Comparison of ENCODE assay signal across 8 cellular contexts in the genomic region with DNA sequence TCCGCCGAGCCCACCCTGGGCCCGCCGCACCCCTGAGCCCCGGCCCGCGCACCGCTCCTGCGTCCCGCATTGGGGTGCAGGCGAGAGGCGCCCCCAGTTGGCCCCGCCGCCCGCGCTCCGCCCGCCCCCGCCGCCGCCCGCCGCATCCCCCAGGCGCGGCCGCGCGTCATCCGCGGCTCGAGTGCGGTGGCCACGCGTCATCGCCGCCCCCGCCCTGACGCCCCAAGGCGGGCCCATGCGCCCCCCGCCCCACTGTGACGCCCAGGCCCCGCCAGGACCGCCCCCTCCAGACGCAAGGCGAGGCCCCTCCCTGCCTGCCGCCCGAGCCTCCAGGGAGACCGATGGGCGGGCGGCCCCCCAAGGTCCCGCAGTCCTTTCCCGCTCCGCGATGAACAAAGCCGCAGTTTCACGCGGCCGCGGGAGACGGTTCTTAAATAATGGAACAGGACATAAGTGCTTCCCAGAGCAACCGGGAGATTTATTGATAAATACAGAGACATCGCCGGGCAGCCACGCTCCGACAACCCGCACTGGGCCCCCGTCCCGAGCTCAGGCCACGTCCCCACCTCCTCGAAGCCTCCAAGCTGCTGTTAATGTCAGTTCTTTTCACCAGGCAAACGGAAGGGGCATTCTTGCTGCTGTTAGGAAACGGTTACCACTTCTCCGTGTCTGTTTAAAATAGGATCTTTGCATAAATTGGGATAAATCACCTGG. TPM values are rescaled to one million over a fixed set of nuclear protein-coding genes. Genes with fewer than 3 reads are reported as not detected.
DNase-seq lines count a peak whose midpoint lies in the region; ATAC-seq and TF ChIP-seq lines count a peak whose summit lies in the region.

A gene with protein sequence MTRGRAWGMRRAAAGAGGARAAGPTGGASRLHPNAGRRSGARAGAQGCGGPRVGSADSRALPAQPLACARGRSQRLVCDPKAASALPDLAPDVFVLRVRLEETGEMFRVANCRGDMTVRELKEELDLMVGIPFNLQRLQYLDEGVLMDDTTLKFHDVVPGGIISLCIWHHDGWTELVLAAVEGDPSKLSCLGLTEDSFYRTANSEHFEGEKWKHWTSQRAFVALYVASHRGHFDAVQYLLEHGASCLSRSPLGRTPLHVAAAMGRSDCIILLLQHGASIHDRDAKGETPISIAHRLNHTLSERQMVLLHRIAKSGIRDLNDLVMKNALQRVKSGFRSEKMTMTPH (minus strand): TSS at position 170 of the 714 bp plus-strand sequence. CDS start 0 bp downstream, at position 170.

- H3K4me3 ChIP-seq in ACC112 (ENCODE audit: low read depth, low read length) (0 out of 2 replicates have a peak within 1 kb of the TSS, but pooled peaks have one; percentile 15), left ventricle myocardium inferior (peak within 1 kb of the TSS; percentile 48)

- H2AFZ ChIP-seq in ACC112 (ENCODE audit: low read length, unreplicated experiment) = no peak within 1 kb of the TSS

- TF ChIP-seq CTCF in left ventricle myocardium inferior (IDR thresholded peaks at IDR 0.05; ENCODE audit: borderline replicate concordance) = no peak

- H3K36me3 ChIP-seq in ACC112 (ENCODE audit: insufficient read depth, low read length) (no peaks in the 10 kb centered on the region), left ventricle myocardium inferior (peaks cover 20% of the 10 kb centered on the region)

- H3K9me3 ChIP-seq in left ventricle myocardium inferior (replicated peaks) = no peaks in the 10 kb centered on the region

- no peaks in the 10 kb centered on the region for H3K79me2 ChIP-seq in ACC112 (ENCODE audit: control insufficient read depth, insufficient read depth, low read length, unreplicated experiment)

- DNase-seq in NCI-H1930 (lab: John Stamatoyannopoulos, UW) (peak; percentile 43 to 61), left ventricle myocardium inferior (no peak), NCI-H446 (lab: John Stamatoyannopoulos, UW) (no peak), G401 (ENCODE audit: low spot score) (no peak)
- peak; percentile 7 for DNase-seq in activated effector memory CD4-positive, alpha-beta T cell treated with Interleukin-2 at 50 U/mL for 16 hours
- peak in 2 of 3 experiments; percentile 19 to 49 for DNase-seq in stimulated activated CD4-positive, alpha-beta T cell treated with anti-CD3 and anti-CD28 coated beads, TNF-alpha, amount 100 ng/mL, for 4 hours (ENCODE audit: low read depth in 3 of 3)

- H3K4me1 ChIP-seq in ACC112 (ENCODE audit: control insufficient read depth, insufficient read depth, low read length, unreplicated experiment) (no peaks in the 10 kb centered on the region), left ventricle myocardium inferior (peaks cover 9% of the 10 kb centered on the region)

- ATAC-seq in GM21825 (IDR thresholded peaks at IDR 0.05; ENCODE audit: unreplicated experiment) = no peak

- H3K27me3 ChIP-seq in ACC112 (ENCODE audit: insufficient read depth, low read length) (peaks cover 54% of the 10 kb centered on the region), left ventricle myocardium inferior (ENCODE audit: low read depth) (peaks cover 56% of the 10 kb centered on the region)

- in situ Hi-C loops in G401 (cut with HindIII; ENCODE audit: low sequenced_read_pairs) = loop anchor here (25.0 kb wide), 1 partner anchor 209 kb away; no protein-coding TSS in a partner anchor

- intact Hi-C loops in left ventricle myocardium inferior (cut with micrococcal nuclease) = no loop called here

- H3K27ac ChIP-seq in ACC112 (ENCODE audit: low read depth, low read length) = no peak within 1 kb of the TSS
- H3K27ac ChIP-seq in left ventricle myocardium inferior (replicated peaks) = no peak within 1 kb of the TSS

RNA-seq across cellular contexts. Expression of the gene that starts here (rescaled TPM):
- not detected for total RNA-seq in left ventricle myocardium inferior
- not detected in 2 replicates for total RNA-seq in G401 (2014; rRNA removed; shearing (Covaris generic))

Comparison
In these comparisons a context has a peak if more than half of its experiments do, and no peak if none do; other contexts are left out.
1. DNase-seq: peak in NCI-H1930 (2 of 2), activated effector memory CD4-positive, alpha-beta T cell treated with Interleukin-2 at 50 U/mL for 16 hours (single experiment) and stimulated activated CD4-positive, alpha-beta T cell treated with anti-CD3 and anti-CD28 coated beads, TNF-alpha, amount 100 ng/mL, for 4 hours (2 of 3); none in left ventricle myocardium inferior (single experiment), NCI-H446 (0 of 2) and G401 (single experiment).